In genomic region chr17:75753514-75754377, GRCh38 we compare ENCODE assay signal across 8 cellular contexts. TPM values are rescaled to one million over a fixed set of nuclear protein-coding genes. Genes with fewer than 3 reads are reported as not detected.
DNase-seq lines count a peak whose midpoint lies in the region; ATAC-seq and TF ChIP-seq lines count a peak whose summit lies in the region.

No MANE protein-coding gene starts in this region.

- H3K36me3 Mint-ChIP-seq in glutamatergic neuron (ENCODE audit: unreplicated experiment) (no peaks in the 10 kb centered on the region), type B pancreatic cell (no peaks in the 10 kb centered on the region)

- H3K4me3 Mint-ChIP-seq in glutamatergic neuron (ENCODE audit: unreplicated experiment) (no peak overlapping the region), type B pancreatic cell (no peak overlapping the region)

- H2BK5ac ChIP-seq in trophoblast cell (ENCODE audit: low read depth, low read length, poor library complexity) = no peak overlapping the region

- peak; percentile 20 for TF ChIP-seq CTCF in glutamatergic neuron (IDR thresholded peaks at IDR 0.05; ENCODE audit: partially characterized antibody, unreplicated experiment)
- TF ChIP-seq CTCF in type B pancreatic cell (conservative IDR thresholded peaks at IDR 0.05) = peak; percentile 70

- DNase-seq in RPMI7951 (ENCODE audit: low read depth) (peak; percentile 68), glutamatergic neuron (peak; percentile 77), trophoblast cell (no peak), type B pancreatic cell (ENCODE audit: extremely low spot score, unreplicated experiment) (no peak)
- peak; percentile 59 for DNase-seq in activated effector memory CD4-positive, alpha-beta T cell treated with Interleukin-2 at 50 U/mL for 16 hours

- WGBS in trophoblast cell (ENCODE audit: extremely low coverage, insufficient coverage, insufficient read length) = no CpG with 5 or more reads among the region's 76 CpGs

- H3K9me3 Mint-ChIP-seq in glutamatergic neuron (ENCODE audit: unreplicated experiment) = peaks cover 8% of the 10 kb centered on the region
- no peaks in the 10 kb centered on the region for H3K9me3 Mint-ChIP-seq in type B pancreatic cell

- no peak overlapping the region for H3K23ac ChIP-seq in trophoblast cell (ENCODE audit: low read length)

- H3K36me3 ChIP-seq in trophoblast cell (ENCODE audit: control insufficient read depth in 1 of 2, insufficient read depth in 2 of 2, low read length in 2 of 2) = peaks cover 37 to 44% of the 10 kb centered on the region in 2 experiments

- H3K14ac ChIP-seq in trophoblast cell (ENCODE audit: low read length) = peak overlapping the region; percentile 70

- H3K4me3 ChIP-seq in GM08714 (ENCODE audit: low read length) (peak overlapping the region; percentile 49; the same call in 1 of the 2 replicates), trophoblast cell (ENCODE audit: low read depth, low read length) (no peak overlapping the region)

- H3K9me3 ChIP-seq in trophoblast cell (ENCODE audit: insufficient read depth, low read depth, low read length) = peaks cover 5% of the 10 kb centered on the region

- H3K4ac ChIP-seq in trophoblast cell (ENCODE audit: low read depth, low read length) = no peak overlapping the region

- H3K18ac ChIP-seq in trophoblast cell (ENCODE audit: low read length) = peak overlapping the region; percentile 31

- H2BK120ac ChIP-seq in trophoblast cell (ENCODE audit: insufficient read depth, low read length, poor library complexity) = no peak overlapping the region

- H3K27me3 ChIP-seq in trophoblast cell (ENCODE audit: insufficient read depth, low read length) = no peaks in the 10 kb centered on the region

- H2BK12ac ChIP-seq in trophoblast cell (ENCODE audit: low read length) = no peak overlapping the region

- peaks cover 4% of the 10 kb centered on the region in 2 experiments for H3K4me1 ChIP-seq in trophoblast cell (ENCODE audit: control insufficient read depth in 1 of 2, insufficient read depth in 2 of 2, low read length in 2 of 2)

- peak; percentile 78 for ATAC-seq in HG02759 (IDR thresholded peaks at IDR 0.05; ENCODE audit: unreplicated experiment)
- no peak for ATAC-seq in GM18519 (IDR thresholded peaks at IDR 0.05; ENCODE audit: low FRiP score, unreplicated experiment)

- H3K27ac Mint-ChIP-seq in glutamatergic neuron (ENCODE audit: unreplicated experiment) = no peak overlapping the region
- H3K27ac Mint-ChIP-seq in type B pancreatic cell = no peak overlapping the region

- no peak overlapping the region for H2AK5ac ChIP-seq in trophoblast cell (ENCODE audit: low read length)

- H2AFZ ChIP-seq in trophoblast cell (ENCODE audit: insufficient read depth, low read length, poor library complexity) = peak overlapping the region; percentile 85

- H4K91ac ChIP-seq in trophoblast cell (ENCODE audit: low read depth, low read length) = peak overlapping the region; percentile 65

- peaks cover 18% of the 10 kb centered on the region for H3K27me3 Mint-ChIP-seq in glutamatergic neuron (ENCODE audit: unreplicated experiment)
- H3K27me3 Mint-ChIP-seq in type B pancreatic cell = no peaks in the 10 kb centered on the region

- H3K27ac ChIP-seq in trophoblast cell (ENCODE audit: low read depth, low read length) = no peak overlapping the region

- peaks cover 6% of the 10 kb centered on the region for H3K4me1 Mint-ChIP-seq in glutamatergic neuron (ENCODE audit: low read depth, unreplicated experiment)
- peaks cover 6% of the 10 kb centered on the region for H3K4me1 Mint-ChIP-seq in type B pancreatic cell (ENCODE audit: unreplicated experiment)

- H4K12ac ChIP-seq in trophoblast cell (ENCODE audit: low read depth, low read length) = peak overlapping the region; percentile 55

- H3K4me2 ChIP-seq in trophoblast cell (ENCODE audit: low read length) = peak overlapping the region; percentile 59

- peaks cover 2% of the 10 kb centered on the region for H3K79me2 ChIP-seq in trophoblast cell (ENCODE audit: control insufficient read depth, insufficient read depth, low read length, poor library complexity)

- H4K8ac ChIP-seq in trophoblast cell (ENCODE audit: low read depth, low read length) = peak overlapping the region; percentile 82

- peaks cover 6% of the 10 kb centered on the region for H3K79me1 ChIP-seq in trophoblast cell (ENCODE audit: low read length)

- no peak overlapping the region for H3K9ac ChIP-seq in trophoblast cell (ENCODE audit: low read length)

RNA-seq across cellular contexts. Expression of gene GALK1, which starts 11.2 kb away (rescaled TPM):
- 37.0 and 44.2 TPM in 2 replicates for total RNA-seq in RPMI7951 (2014; rRNA removed; shearing (Covaris generic))
- total RNA-seq in glutamatergic neuron (ENCODE audit: unreplicated experiment) (18.2 TPM), type B pancreatic cell (ENCODE audit: low replicate concordance) (33.0 and 59.8 TPM in 2 replicates)
- polyA plus RNA-seq in trophoblast cell (2013) = 14.2 TPM in 2 replicates

RNA-seq across cellular contexts. Expression of gene UNK, which starts 30.9 kb away (rescaled TPM):
- total RNA-seq in RPMI7951 (2014; rRNA removed; shearing (Covaris generic)) = 15.6 and 16.0 TPM in 2 replicates
- total RNA-seq in glutamatergic neuron (ENCODE audit: unreplicated experiment) (65.5 TPM), type B pancreatic cell (ENCODE audit: low replicate concordance) (41.9 and 49.7 TPM in 2 replicates)
- 20.5 and 22.3 TPM in 2 replicates for polyA plus RNA-seq in trophoblast cell (2013)

RNA-seq across cellular contexts. Expression of gene ITGB4, which starts 32.5 kb away (rescaled TPM):
- 0.36 and 0.39 TPM in 2 replicates for total RNA-seq in RPMI7951 (2014; rRNA removed; shearing (Covaris generic))
- total RNA-seq in glutamatergic neuron (ENCODE audit: unreplicated experiment) = not detected
- 81.0 and 90.8 TPM in 2 replicates for polyA plus RNA-seq in trophoblast cell (2013)
- 26.4 and 57.8 TPM in 2 replicates for total RNA-seq in type B pancreatic cell (ENCODE audit: low replicate concordance)

Comparison
In these comparisons a context has a peak if more than half of its experiments do, and no peak if none do; other contexts are left out.
1. DNase-seq: peak in RPMI7951 (single experiment), activated effector memory CD4-positive, alpha-beta T cell treated with Interleukin-2 at 50 U/mL for 16 hours (single experiment) and glutamatergic neuron (single experiment); none in trophoblast cell (0 of 2) and type B pancreatic cell (single experiment).
2. RNA of gene ITGB4, which starts 32.5 kb away (total RNA-seq): 26.4 to 57.8 TPM in type B pancreatic cell; not detected in glutamatergic neuron (single experiment) and 0.36 to 0.39 TPM in RPMI7951; every median in the first group is over 10 times any median in the second.